Comparison of ENCODE assay signal across 1 cellular context in genomic region chr10:123746927-123747326, GRCh38.
TF ChIP-seq lines count a peak whose summit lies in the region.

No MANE protein-coding gene starts in this region.

TF ChIP-seq in WTC11, 78 proteins besides CTCF, POLR2A, EP300 and RAD21 (continued from another document):
- TF ChIP-seq, protein P1, sequence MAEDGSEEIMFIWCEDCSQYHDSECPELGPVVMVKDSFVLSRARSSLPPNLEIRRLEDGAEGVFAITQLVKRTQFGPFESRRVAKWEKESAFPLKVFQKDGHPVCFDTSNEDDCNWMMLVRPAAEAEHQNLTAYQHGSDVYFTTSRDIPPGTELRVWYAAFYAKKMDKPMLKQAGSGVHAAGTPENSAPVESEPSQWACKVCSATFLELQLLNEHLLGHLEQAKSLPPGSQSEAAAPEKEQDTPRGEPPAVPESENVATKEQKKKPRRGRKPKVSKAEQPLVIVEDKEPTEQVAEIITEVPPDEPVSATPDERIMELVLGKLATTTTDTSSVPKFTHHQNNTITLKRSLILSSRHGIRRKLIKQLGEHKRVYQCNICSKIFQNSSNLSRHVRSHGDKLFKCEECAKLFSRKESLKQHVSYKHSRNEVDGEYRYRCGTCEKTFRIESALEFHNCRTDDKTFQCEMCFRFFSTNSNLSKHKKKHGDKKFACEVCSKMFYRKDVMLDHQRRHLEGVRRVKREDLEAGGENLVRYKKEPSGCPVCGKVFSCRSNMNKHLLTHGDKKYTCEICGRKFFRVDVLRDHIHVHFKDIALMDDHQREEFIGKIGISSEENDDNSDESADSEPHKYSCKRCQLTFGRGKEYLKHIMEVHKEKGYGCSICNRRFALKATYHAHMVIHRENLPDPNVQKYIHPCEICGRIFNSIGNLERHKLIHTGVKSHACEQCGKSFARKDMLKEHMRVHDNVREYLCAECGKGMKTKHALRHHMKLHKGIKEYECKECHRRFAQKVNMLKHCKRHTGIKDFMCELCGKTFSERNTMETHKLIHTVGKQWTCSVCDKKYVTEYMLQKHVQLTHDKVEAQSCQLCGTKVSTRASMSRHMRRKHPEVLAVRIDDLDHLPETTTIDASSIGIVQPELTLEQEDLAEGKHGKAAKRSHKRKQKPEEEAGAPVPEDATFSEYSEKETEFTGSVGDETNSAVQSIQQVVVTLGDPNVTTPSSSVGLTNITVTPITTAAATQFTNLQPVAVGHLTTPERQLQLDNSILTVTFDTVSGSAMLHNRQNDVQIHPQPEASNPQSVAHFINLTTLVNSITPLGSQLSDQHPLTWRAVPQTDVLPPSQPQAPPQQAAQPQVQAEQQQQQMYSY (CRISPR knock-in tag; IDR thresholded peaks at IDR 0.05) = no peak
- no peak for TF ChIP-seq ZBTB21 (CRISPR knock-in tag; IDR thresholded peaks at IDR 0.05; ENCODE audit: borderline replicate concordance)
